Comparison of ENCODE assay signal across 1 cellular context in the genomic region with DNA sequence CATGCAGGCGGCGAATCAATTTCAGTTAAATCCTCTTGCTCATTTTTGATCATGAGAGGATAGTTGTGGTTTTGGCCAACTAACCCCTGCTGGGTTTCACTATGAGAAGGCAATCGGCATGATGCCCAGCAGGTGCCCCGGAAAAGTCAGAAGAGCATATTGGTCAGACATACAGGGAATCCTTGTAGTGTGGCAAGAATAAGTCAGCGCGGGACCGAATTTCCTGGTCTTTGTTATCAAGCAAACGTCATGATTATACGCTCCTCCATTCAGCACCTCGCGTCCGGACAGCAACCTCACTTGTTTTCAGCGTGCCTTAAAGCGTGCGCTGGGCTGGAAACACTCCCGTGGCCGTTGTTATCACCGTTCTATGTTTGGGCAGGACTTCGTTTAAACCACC.
A peak's percentile ranks its signal among the peaks of the same experiment; 100 is the strongest.
TF ChIP-seq lines count a peak whose summit lies in the region.

No MANE protein-coding gene starts in this region.

TF ChIP-seq in GM12878, 131 proteins besides CTCF, POLR2A, EP300 and RAD21 (continued from another document and continues in another):
- TF ChIP-seq, protein P1, sequence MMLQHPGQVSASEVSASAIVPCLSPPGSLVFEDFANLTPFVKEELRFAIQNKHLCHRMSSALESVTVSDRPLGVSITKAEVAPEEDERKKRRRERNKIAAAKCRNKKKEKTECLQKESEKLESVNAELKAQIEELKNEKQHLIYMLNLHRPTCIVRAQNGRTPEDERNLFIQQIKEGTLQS (IDR thresholded peaks at IDR 0.05; ENCODE audit: borderline replicate concordance, extremely low read depth, low read depth, low read length), result no peak
- TF ChIP-seq STAT1 (conservative IDR thresholded peaks at IDR 0.05) (no peak), EED (IDR thresholded peaks at IDR 0.05; ENCODE audit: low read depth) (peak; percentile 53; the same call in 1 of the 2 replicates), SMC3 (IDR thresholded peaks at IDR 0.05; ENCODE audit: borderline replicate concordance, low read length) (no peak), GATAD2B (conservative IDR thresholded peaks at IDR 0.05; ENCODE audit: low read depth) (no peak), CREM (IDR thresholded peaks at IDR 0.05; ENCODE audit: low read depth) (peak; percentile 82), ZZZ3 (IDR thresholded peaks at IDR 0.05; ENCODE audit: control insufficient read depth, insufficient read length, low read depth) (no peak), MYB (IDR thresholded peaks at IDR 0.05; ENCODE audit: borderline replicate concordance, low read depth, low read length) (no peak), BHLHE40 (IDR thresholded peaks at IDR 0.05; ENCODE audit: borderline replicate concordance in 1 of 2, low read depth in 2 of 2, low read length in 1 of 2) (peak; percentile 68 to 74; a peak in 3 of 4 replicates), EGR1 (IDR thresholded peaks at IDR 0.05; ENCODE audit: borderline replicate concordance in 1 of 2, low read depth in 2 of 2, low read length in 2 of 2) (no peak), ZNF622 (IDR thresholded peaks at IDR 0.05) (no peak), RFX5 (IDR thresholded peaks at IDR 0.05; ENCODE audit: low read depth, low read length) (no peak), TAF1 (IDR thresholded peaks at IDR 0.05; ENCODE audit: borderline replicate concordance, low read depth, low read length) (no peak), SP1 (IDR thresholded peaks at IDR 0.05; ENCODE audit: low read depth, low read length) (no peak), RCOR1 (conservative IDR thresholded peaks at IDR 0.05; ENCODE audit: low read depth, low read length) (no peak), JUNB (IDR thresholded peaks at IDR 0.05) (peak; percentile 55), WRNIP1 (IDR thresholded peaks at IDR 0.05; ENCODE audit: borderline replicate concordance, low read depth, low read length) (0 out of 2 replicates have a peak, but pooled peaks have one; percentile 66), POLR2AphosphoS5 (IDR thresholded peaks at IDR 0.05; ENCODE audit: low read length) (no peak), HDAC2 (IDR thresholded peaks at IDR 0.05) (peak; percentile 93), TBL1XR1 (IDR thresholded peaks at IDR 0.05; ENCODE audit: low read depth, low read length) (0 out of 2 replicates have a peak, but pooled peaks have one; percentile 20), CBX5 (IDR thresholded peaks at IDR 0.05; ENCODE audit: low read depth) (no peak), CBX3 (IDR thresholded peaks at IDR 0.05; ENCODE audit: borderline replicate concordance, low read depth) (no peak), JUND (IDR thresholded peaks at IDR 0.05; ENCODE audit: low read depth, low read length) (no peak), ZSCAN29 (IDR thresholded peaks at IDR 0.05) (no peak), MXI1 (IDR thresholded peaks at IDR 0.05; ENCODE audit: low read depth, low read length) (peak; percentile 99), NR2C1 (IDR thresholded peaks at IDR 0.05) (no peak), NRF1 (conservative IDR thresholded peaks at IDR 0.05; ENCODE audit: low read depth, low read length) (no peak), CBFB (IDR thresholded peaks at IDR 0.05; ENCODE audit: low read depth) (peak; percentile 63), SIX5 (IDR thresholded peaks at IDR 0.05; ENCODE audit: low read depth, low read length, severe bottlenecking) (no peak), CHD4 (IDR thresholded peaks at IDR 0.05) (no peak), TCF3 (IDR thresholded peaks at IDR 0.05; ENCODE audit: borderline replicate concordance, insufficient read depth, low read depth, low read length) (0 out of 2 replicates have a peak, but pooled peaks have one; percentile 13), ZNF274 (IDR thresholded peaks at IDR 0.05; ENCODE audit: insufficient read depth, insufficient read length) (no peak), STAT3 (IDR thresholded peaks at IDR 0.05; ENCODE audit: low read depth, low read length) (no peak), SPI1 (IDR thresholded peaks at IDR 0.05; ENCODE audit: borderline replicate concordance, insufficient read depth, low read depth, low read length) (no peak), YBX1 (IDR thresholded peaks at IDR 0.05) (no peak), ZNF207 (IDR thresholded peaks at IDR 0.05; ENCODE audit: borderline replicate concordance) (no peak), MEF2A (IDR thresholded peaks at IDR 0.05; ENCODE audit: insufficient read depth, low read depth, low read length) (no peak)
- TF ChIP-seq, protein P2, sequence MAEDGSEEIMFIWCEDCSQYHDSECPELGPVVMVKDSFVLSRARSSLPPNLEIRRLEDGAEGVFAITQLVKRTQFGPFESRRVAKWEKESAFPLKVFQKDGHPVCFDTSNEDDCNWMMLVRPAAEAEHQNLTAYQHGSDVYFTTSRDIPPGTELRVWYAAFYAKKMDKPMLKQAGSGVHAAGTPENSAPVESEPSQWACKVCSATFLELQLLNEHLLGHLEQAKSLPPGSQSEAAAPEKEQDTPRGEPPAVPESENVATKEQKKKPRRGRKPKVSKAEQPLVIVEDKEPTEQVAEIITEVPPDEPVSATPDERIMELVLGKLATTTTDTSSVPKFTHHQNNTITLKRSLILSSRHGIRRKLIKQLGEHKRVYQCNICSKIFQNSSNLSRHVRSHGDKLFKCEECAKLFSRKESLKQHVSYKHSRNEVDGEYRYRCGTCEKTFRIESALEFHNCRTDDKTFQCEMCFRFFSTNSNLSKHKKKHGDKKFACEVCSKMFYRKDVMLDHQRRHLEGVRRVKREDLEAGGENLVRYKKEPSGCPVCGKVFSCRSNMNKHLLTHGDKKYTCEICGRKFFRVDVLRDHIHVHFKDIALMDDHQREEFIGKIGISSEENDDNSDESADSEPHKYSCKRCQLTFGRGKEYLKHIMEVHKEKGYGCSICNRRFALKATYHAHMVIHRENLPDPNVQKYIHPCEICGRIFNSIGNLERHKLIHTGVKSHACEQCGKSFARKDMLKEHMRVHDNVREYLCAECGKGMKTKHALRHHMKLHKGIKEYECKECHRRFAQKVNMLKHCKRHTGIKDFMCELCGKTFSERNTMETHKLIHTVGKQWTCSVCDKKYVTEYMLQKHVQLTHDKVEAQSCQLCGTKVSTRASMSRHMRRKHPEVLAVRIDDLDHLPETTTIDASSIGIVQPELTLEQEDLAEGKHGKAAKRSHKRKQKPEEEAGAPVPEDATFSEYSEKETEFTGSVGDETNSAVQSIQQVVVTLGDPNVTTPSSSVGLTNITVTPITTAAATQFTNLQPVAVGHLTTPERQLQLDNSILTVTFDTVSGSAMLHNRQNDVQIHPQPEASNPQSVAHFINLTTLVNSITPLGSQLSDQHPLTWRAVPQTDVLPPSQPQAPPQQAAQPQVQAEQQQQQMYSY (CRISPR knock-in tag; IDR thresholded peaks at IDR 0.05), result no peak
- TF ChIP-seq, protein P3, sequence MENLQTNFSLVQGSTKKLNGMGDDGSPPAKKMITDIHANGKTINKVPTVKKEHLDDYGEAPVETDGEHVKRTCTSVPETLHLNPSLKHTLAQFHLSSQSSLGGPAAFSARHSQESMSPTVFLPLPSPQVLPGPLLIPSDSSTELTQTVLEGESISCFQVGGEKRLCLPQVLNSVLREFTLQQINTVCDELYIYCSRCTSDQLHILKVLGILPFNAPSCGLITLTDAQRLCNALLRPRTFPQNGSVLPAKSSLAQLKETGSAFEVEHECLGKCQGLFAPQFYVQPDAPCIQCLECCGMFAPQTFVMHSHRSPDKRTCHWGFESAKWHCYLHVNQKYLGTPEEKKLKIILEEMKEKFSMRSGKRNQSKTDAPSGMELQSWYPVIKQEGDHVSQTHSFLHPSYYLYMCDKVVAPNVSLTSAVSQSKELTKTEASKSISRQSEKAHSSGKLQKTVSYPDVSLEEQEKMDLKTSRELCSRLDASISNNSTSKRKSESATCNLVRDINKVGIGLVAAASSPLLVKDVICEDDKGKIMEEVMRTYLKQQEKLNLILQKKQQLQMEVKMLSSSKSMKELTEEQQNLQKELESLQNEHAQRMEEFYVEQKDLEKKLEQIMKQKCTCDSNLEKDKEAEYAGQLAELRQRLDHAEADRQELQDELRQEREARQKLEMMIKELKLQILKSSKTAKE (IDR thresholded peaks at IDR 0.05; ENCODE audit: low read depth, poor library complexity, severe bottlenecking), result no peak
- TF ChIP-seq, protein P4, sequence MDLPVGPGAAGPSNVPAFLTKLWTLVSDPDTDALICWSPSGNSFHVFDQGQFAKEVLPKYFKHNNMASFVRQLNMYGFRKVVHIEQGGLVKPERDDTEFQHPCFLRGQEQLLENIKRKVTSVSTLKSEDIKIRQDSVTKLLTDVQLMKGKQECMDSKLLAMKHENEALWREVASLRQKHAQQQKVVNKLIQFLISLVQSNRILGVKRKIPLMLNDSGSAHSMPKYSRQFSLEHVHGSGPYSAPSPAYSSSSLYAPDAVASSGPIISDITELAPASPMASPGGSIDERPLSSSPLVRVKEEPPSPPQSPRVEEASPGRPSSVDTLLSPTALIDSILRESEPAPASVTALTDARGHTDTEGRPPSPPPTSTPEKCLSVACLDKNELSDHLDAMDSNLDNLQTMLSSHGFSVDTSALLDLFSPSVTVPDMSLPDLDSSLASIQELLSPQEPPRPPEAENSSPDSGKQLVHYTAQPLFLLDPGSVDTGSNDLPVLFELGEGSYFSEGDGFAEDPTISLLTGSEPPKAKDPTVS (IDR thresholded peaks at IDR 0.05; ENCODE audit: low read depth, low read length), result no peak
- TF ChIP-seq, protein P5, sequence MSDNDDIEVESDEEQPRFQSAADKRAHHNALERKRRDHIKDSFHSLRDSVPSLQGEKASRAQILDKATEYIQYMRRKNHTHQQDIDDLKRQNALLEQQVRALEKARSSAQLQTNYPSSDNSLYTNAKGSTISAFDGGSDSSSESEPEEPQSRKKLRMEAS (IDR thresholded peaks at IDR 0.05; ENCODE audit: low read depth, low read length), result peak; percentile 90
- TF ChIP-seq, protein P6, sequence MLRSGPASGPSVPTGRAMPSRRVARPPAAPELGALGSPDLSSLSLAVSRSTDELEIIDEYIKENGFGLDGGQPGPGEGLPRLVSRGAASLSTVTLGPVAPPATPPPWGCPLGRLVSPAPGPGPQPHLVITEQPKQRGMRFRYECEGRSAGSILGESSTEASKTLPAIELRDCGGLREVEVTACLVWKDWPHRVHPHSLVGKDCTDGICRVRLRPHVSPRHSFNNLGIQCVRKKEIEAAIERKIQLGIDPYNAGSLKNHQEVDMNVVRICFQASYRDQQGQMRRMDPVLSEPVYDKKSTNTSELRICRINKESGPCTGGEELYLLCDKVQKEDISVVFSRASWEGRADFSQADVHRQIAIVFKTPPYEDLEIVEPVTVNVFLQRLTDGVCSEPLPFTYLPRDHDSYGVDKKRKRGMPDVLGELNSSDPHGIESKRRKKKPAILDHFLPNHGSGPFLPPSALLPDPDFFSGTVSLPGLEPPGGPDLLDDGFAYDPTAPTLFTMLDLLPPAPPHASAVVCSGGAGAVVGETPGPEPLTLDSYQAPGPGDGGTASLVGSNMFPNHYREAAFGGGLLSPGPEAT (IDR thresholded peaks at IDR 0.05; ENCODE audit: low read depth), result no peak
- TF ChIP-seq, protein P7, sequence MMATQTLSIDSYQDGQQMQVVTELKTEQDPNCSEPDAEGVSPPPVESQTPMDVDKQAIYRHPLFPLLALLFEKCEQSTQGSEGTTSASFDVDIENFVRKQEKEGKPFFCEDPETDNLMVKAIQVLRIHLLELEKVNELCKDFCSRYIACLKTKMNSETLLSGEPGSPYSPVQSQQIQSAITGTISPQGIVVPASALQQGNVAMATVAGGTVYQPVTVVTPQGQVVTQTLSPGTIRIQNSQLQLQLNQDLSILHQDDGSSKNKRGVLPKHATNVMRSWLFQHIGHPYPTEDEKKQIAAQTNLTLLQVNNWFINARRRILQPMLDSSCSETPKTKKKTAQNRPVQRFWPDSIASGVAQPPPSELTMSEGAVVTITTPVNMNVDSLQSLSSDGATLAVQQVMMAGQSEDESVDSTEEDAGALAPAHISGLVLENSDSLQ (IDR thresholded peaks at IDR 0.05), result no peak
- TF ChIP-seq, protein P8, sequence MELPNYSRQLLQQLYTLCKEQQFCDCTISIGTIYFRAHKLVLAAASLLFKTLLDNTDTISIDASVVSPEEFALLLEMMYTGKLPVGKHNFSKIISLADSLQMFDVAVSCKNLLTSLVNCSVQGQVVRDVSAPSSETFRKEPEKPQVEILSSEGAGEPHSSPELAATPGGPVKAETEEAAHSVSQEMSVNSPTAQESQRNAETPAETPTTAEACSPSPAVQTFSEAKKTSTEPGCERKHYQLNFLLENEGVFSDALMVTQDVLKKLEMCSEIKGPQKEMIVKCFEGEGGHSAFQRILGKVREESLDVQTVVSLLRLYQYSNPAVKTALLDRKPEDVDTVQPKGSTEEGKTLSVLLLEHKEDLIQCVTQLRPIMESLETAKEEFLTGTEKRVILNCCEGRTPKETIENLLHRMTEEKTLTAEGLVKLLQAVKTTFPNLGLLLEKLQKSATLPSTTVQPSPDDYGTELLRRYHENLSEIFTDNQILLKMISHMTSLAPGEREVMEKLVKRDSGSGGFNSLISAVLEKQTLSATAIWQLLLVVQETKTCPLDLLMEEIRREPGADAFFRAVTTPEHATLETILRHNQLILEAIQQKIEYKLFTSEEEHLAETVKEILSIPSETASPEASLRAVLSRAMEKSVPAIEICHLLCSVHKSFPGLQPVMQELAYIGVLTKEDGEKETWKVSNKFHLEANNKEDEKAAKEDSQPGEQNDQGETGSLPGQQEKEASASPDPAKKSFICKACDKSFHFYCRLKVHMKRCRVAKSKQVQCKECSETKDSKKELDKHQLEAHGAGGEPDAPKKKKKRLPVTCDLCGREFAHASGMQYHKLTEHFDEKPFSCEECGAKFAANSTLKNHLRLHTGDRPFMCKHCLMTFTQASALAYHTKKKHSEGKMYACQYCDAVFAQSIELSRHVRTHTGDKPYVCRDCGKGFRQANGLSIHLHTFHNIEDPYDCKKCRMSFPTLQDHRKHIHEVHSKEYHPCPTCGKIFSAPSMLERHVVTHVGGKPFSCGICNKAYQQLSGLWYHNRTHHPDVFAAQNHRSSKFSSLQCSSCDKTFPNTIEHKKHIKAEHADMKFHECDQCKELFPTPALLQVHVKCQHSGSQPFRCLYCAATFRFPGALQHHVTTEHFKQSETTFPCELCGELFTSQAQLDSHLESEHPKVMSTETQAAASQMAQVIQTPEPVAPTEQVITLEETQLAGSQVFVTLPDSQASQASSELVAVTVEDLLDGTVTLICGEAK (IDR thresholded peaks at IDR 0.05; ENCODE audit: borderline replicate concordance), result peak; percentile 15; the same call in 1 of the 2 replicates
- TF ChIP-seq, protein P9, sequence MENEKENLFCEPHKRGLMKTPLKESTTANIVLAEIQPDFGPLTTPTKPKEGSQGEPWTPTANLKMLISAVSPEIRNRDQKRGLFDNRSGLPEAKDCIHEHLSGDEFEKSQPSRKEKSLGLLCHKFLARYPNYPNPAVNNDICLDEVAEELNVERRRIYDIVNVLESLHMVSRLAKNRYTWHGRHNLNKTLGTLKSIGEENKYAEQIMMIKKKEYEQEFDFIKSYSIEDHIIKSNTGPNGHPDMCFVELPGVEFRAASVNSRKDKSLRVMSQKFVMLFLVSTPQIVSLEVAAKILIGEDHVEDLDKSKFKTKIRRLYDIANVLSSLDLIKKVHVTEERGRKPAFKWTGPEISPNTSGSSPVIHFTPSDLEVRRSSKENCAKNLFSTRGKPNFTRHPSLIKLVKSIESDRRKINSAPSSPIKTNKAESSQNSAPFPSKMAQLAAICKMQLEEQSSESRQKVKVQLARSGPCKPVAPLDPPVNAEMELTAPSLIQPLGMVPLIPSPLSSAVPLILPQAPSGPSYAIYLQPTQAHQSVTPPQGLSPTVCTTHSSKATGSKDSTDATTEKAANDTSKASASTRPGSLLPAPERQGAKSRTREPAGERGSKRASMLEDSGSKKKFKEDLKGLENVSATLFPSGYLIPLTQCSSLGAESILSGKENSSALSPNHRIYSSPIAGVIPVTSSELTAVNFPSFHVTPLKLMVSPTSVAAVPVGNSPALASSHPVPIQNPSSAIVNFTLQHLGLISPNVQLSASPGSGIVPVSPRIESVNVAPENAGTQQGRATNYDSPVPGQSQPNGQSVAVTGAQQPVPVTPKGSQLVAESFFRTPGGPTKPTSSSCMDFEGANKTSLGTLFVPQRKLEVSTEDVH (IDR thresholded peaks at IDR 0.05; ENCODE audit: low read depth, partially characterized antibody), result no peak
